ENCODE assay signal across 9 cellular contexts in the genomic region with DNA sequence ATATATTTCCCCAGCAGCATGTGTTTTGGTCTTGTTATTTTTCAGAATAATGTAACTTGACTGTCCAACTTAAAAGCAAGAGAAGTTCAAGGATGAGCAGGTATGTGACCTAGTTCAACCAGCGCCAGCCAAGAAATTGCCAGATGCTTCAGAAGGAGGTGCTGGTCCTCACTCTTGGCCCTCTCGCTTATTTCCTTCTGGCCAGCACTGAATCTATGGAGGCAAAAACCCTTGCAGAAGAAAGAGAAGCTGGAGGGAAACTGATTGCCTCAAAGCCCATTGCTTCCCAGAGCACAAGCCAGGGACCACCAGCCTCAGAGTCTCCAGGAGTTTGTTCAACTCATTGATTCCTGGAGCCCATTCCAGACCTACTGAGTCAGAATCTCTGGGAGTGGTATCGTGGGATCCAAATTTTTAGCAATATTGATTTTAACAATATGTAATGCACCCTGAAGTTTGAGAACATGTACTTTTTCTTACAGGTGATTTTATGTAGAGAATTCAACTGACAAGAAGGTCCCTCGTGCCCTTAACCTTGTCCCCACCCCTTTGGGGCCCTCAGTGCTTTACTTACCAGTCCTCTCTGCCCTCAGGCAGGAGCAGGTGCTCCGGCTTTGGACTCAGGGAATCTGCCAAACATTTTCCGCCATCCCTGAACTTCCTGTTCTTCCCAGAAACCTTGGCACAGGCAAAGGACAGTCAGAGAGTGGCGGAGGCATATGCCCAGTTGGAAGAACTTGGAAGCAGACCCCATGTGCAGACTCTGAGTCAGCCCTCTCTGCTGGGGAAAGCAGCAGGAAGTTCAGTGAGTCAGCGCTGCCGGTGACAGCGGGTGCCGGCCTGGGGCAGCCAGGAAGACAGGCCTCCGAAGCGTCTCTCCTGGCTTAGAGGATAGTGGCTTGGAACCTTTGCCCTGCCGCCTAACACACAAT. TPM values are rescaled to one million over a fixed set of nuclear protein-coding genes. Genes with fewer than 3 reads are reported as not detected.
DNase-seq lines count a peak whose midpoint lies in the region; ATAC-seq and TF ChIP-seq lines count a peak whose summit lies in the region.
"Had no signal": no experiment of that assay in that cellular context is flagged by ENCODE, and none has a peak within 500 bp of the region (broad histone marks: within the 10 kb centered on the region; RNA-seq: fewer than 3 reads in every experiment).

No MANE protein-coding gene starts in this region.

- no peak overlapping the region for H3K4me3 Mint-ChIP-seq in activated T-cell treated with anti-CD3 and anti-CD28 coated beads, Interleukin-2, amount 50 U/mL, for 4 hours

- WGBS in gastroesophageal sphincter (ENCODE audit: low coverage in 1 of 2), 2 donors, result 61 to 74% methylated on average over 5 to 6 of the region's 14 CpGs
- 28% methylated on average over 14 of the region's 14 CpGs for WGBS in prostate gland

- no peaks in the 10 kb centered on the region for H3K36me3 ChIP-seq in MG63
- no peaks in the 10 kb centered on the region for H3K36me3 ChIP-seq in gastroesophageal sphincter
- H3K36me3 ChIP-seq in prostate gland, result no peaks in the 10 kb centered on the region
- H3K36me3 ChIP-seq: suprapubic skin had no signal

- H3K4me1 ChIP-seq in gastroesophageal sphincter, result no peaks in the 10 kb centered on the region
- H3K4me1 ChIP-seq in prostate gland (replicated peaks), result peaks cover 4% of the 10 kb centered on the region

- DNase-seq in activated effector memory CD4-positive, alpha-beta T cell treated with anti-CD3 and anti-CD28 coated beads, Interleukin-2, amount 50 U/mL, for 16 hours, result peak; percentile 69
- DNase-seq in activated effector memory CD4-positive, alpha-beta T cell treated with Interleukin-2 at 50 U/mL for 16 hours, result no peak
- DNase-seq in MG63 (peak; percentile 99), prostate gland (ENCODE audit: low spot score) (peak; percentile 60), NCI-H2107 treated with DMSO at 0.1 percent for 48 hours (lab: John Stamatoyannopoulos, UW; ENCODE audit: unreplicated experiment) (no peak)
- peak; percentile 23 for DNase-seq in activated T-cell treated with anti-CD3 and anti-CD28 coated beads, Interleukin-2, amount 50 U/mL, for 4 hours

- TF ChIP-seq POLR2A in gastroesophageal sphincter (IDR thresholded peaks at IDR 0.05) (no peak), prostate gland (IDR thresholded peaks at IDR 0.05) (no peak)

- H3K4me3 ChIP-seq in MG63, result no peak overlapping the region
- no peak overlapping the region for H3K4me3 ChIP-seq in gastroesophageal sphincter
- H3K4me3 ChIP-seq in prostate gland, result no peak overlapping the region
- H3K4me3 ChIP-seq: suprapubic skin had no signal

- no peaks in the 10 kb centered on the region for H3K27me3 ChIP-seq in MG63
- no peaks in the 10 kb centered on the region for H3K27me3 ChIP-seq in gastroesophageal sphincter
- no peaks in the 10 kb centered on the region for H3K27me3 ChIP-seq in prostate gland (replicated peaks; ENCODE audit: insufficient read depth)
- H3K27me3 ChIP-seq: suprapubic skin had no signal

- H3K9me3 Mint-ChIP-seq in activated T-cell treated with anti-CD3 and anti-CD28 coated beads, Interleukin-2, amount 50 U/mL, for 4 hours, result no peaks in the 10 kb centered on the region

- H3K9me3 ChIP-seq in MG63 (no peaks in the 10 kb centered on the region), gastroesophageal sphincter (no peaks in the 10 kb centered on the region), prostate gland (no peaks in the 10 kb centered on the region)
- H3K9me3 ChIP-seq: suprapubic skin had no signal

- no peak overlapping the region for H3K27ac ChIP-seq in gastroesophageal sphincter
- peak overlapping the region; percentile 39 to 48 for H3K27ac ChIP-seq in prostate gland
- H3K27ac ChIP-seq: suprapubic skin had no signal

- TF ChIP-seq EP300 in gastroesophageal sphincter (IDR thresholded peaks at IDR 0.05), result no peak

- TF ChIP-seq CTCF in gastroesophageal sphincter (IDR thresholded peaks at IDR 0.05), result no peak
- TF ChIP-seq CTCF in prostate gland (IDR thresholded peaks at IDR 0.05), result no peak

- intact Hi-C loops in prostate gland (cut with DNase I), result no loop called here

- H3K27me3 Mint-ChIP-seq in activated T-cell treated with anti-CD3 and anti-CD28 coated beads, Interleukin-2, amount 50 U/mL, for 4 hours (ENCODE audit: low read depth), result peaks cover 3% of the 10 kb centered on the region

- peak; percentile 41 to 67 for ATAC-seq in activated T-cell treated with anti-CD3 and anti-CD28 coated beads, Interleukin-2, amount 50 U/mL, for 4 hours
- ATAC-seq in gastroesophageal sphincter, result peak; percentile 75
- no peak for ATAC-seq in HG03439 (IDR thresholded peaks at IDR 0.05; ENCODE audit: unreplicated experiment)

- H3K4me1 Mint-ChIP-seq in activated T-cell treated with anti-CD3 and anti-CD28 coated beads, Interleukin-2, amount 50 U/mL, for 4 hours (ENCODE audit: low read depth), result peaks cover 7% of the 10 kb centered on the region

- no peaks in the 10 kb centered on the region for H3K36me3 Mint-ChIP-seq in activated T-cell treated with anti-CD3 and anti-CD28 coated beads, Interleukin-2, amount 50 U/mL, for 4 hours (ENCODE audit: insufficient read depth)

RNA-seq across cellular contexts. Expression of a gene that starts 10.3 kb away (rescaled TPM):
- total RNA-seq in MG63 (2014; rRNA removed; shearing (Covaris generic); ENCODE audit: low replicate concordance), result 0.59 TPM in 1 of 2 replicates, not detected in the other
- not detected for total RNA-seq in activated T-cell treated with anti-CD3 and anti-CD28 coated beads, Interleukin-2, amount 50 U/mL, for 4 hours
- total RNA-seq in gastroesophageal sphincter, result under 1 TPM in 1 of 4 donors, not detected in 3; 0.23 TPM
- 1 to 10 TPM in 1 of 2 donors, under 1 TPM in 1; 0.85 to 2.1 TPM for total RNA-seq in prostate gland

RNA-seq across cellular contexts. Expression of a gene that starts 49.9 kb away (rescaled TPM):
- 9.9 and 53.5 TPM in 2 replicates for total RNA-seq in MG63 (2014; rRNA removed; shearing (Covaris generic); ENCODE audit: low replicate concordance)
- total RNA-seq in activated T-cell treated with anti-CD3 and anti-CD28 coated beads, Interleukin-2, amount 50 U/mL, for 4 hours, result 10 to 100 TPM; 14.9 to 21.1 (median 18.2) TPM
- total RNA-seq in gastroesophageal sphincter (10 to 100 TPM in 3 of 4 donors, 1 to 10 TPM in 1; 5.7 to 38.2 (median 12.7) TPM), prostate gland (10 to 100 TPM; 35.2 to 40.3 TPM)

Comparison
In these comparisons a context has a peak if more than half of its experiments do, and no peak if none do; other contexts are left out.
1. DNase-seq: peak in activated effector memory CD4-positive, alpha-beta T cell treated with anti-CD3 and anti-CD28 coated beads, Interleukin-2, amount 50 U/mL, for 16 hours (single experiment), MG63 (single experiment), activated T-cell treated with anti-CD3 and anti-CD28 coated beads, Interleukin-2, amount 50 U/mL, for 4 hours (single experiment) and prostate gland (single experiment); none in activated effector memory CD4-positive, alpha-beta T cell treated with Interleukin-2 at 50 U/mL for 16 hours (single experiment) and NCI-H2107 treated with DMSO at 0.1 percent for 48 hours (single experiment).
2. H3K27ac ChIP-seq: peak in prostate gland (2 of 2); none in gastroesophageal sphincter (0 of 4).